In the genomic region with DNA sequence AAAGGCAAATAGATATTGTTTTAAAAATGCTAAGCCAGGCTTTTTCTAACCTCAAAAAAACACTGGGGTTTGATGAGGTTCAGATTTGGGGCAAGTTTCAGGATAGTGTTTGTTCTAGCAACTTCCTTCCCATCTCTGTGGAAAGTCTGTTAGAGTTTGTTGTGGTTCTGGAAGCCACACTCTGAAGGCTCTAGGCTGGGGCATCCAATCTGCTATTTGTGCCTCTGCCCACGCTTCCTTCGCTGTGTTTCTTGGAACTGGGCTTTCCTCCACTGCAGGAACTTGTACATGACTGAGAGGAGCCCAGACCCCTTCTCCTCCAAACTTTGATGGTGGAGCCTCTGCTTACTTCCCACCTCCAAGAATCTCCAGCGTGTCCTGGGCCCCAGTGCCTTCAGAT, we compare ENCODE assay signal across 16 cellular contexts.
DNase-seq lines count a peak whose midpoint lies in the region; ATAC-seq, FAIRE-seq and TF ChIP-seq lines count a peak whose summit lies in the region.
"Had no signal": no experiment of that assay in that cellular context is flagged by ENCODE, and none has a peak within 500 bp of the region (broad histone marks: within the 10 kb centered on the region; RNA-seq: fewer than 3 reads in every experiment).

No MANE protein-coding gene starts in this region.

- no peak overlapping the region for H3K9ac ChIP-seq in neural progenitor cell

- H3K4me2 ChIP-seq in neural progenitor cell, result no peak overlapping the region
- H3K4me2 ChIP-seq: A549 had no signal

- peaks cover 25% of the 10 kb centered on the region for H3K4me1 ChIP-seq in neural progenitor cell
- H3K4me1 ChIP-seq: A549, BE2C, Caco-2 had no signal

- no peak overlapping the region for H3K27ac ChIP-seq in neural progenitor cell
- H3K27ac ChIP-seq: A549, HL-60 had no signal

- peak overlapping the region; percentile 32 for H2AFZ ChIP-seq in neural progenitor cell (replicated peaks)

- no peaks in the 10 kb centered on the region for H4K20me1 ChIP-seq in neural progenitor cell (ENCODE audit: low read depth)

- no peaks in the 10 kb centered on the region for H3K36me3 Mint-ChIP-seq in activated naive CD8-positive, alpha-beta T cell treated with anti-CD3 and anti-CD28 coated beads, Interleukin-2, amount 10 ng/mL, durations not matched to agents 7 days and 5 days
- H3K36me3 Mint-ChIP-seq in activated naive CD8-positive, alpha-beta T cell treated with anti-CD3 and anti-CD28 coated beads for 36 hours, result no peaks in the 10 kb centered on the region
- H3K36me3 Mint-ChIP-seq in T-helper 2 cell treated with Interferon-gamma antibody and Interleukin-4, amounts not matched to agents 5 μg/mL and 100 μg/mL, for 36 hours (ENCODE audit: low read depth), result no peaks in the 10 kb centered on the region
- no peaks in the 10 kb centered on the region for H3K36me3 Mint-ChIP-seq in neural progenitor cell

- POLR2A ChIA-PET in activated naive CD8-positive, alpha-beta T cell treated with anti-CD3 and anti-CD28 coated beads, Interleukin-2, amount 10 ng/mL, durations not matched to agents 7 days and 5 days (lab: Charles Lee), result no interaction called here

- no peak for DNase-seq in activated naive CD8-positive, alpha-beta T cell treated with anti-CD3 and anti-CD28 coated beads, Interleukin-2, amount 10 ng/mL, durations not matched to agents 7 days and 5 days
- DNase-seq in activated naive CD8-positive, alpha-beta T cell treated with anti-CD3 and anti-CD28 coated beads for 36 hours, result no peak
- no peak for DNase-seq in GM19239 (ENCODE audit: insufficient read length, low spot score)
- DNase-seq in T-helper 2 cell treated with Interferon-gamma antibody and Interleukin-4, amounts not matched to agents 5 μg/mL and 100 μg/mL, for 36 hours (ENCODE audit: low spot score), result no peak
- no peak for DNase-seq in neural progenitor cell (ENCODE audit: low spot score)
- no peak for DNase-seq in NCI-H1436 (lab: John Stamatoyannopoulos, UW)
- DNase-seq: BE2C; Caco-2; CD8-positive, alpha-beta memory T cell; DND-41; GF-D8 had no signal

- peak; percentile 40 for FAIRE-seq in GM19239 (lab: Jason Lieb, UNC)
- FAIRE-seq: A549, H1 had no signal

- H3K9me3 ChIP-seq in neural progenitor cell (ENCODE audit: low read depth), result no peaks in the 10 kb centered on the region
- H3K9me3 ChIP-seq: A549, BE2C, Caco-2, HAP-1 had no signal

- H3K4me1 Mint-ChIP-seq in activated naive CD8-positive, alpha-beta T cell treated with anti-CD3 and anti-CD28 coated beads, Interleukin-2, amount 10 ng/mL, durations not matched to agents 7 days and 5 days, result peaks cover 17% of the 10 kb centered on the region
- H3K4me1 Mint-ChIP-seq in activated naive CD8-positive, alpha-beta T cell treated with anti-CD3 and anti-CD28 coated beads for 36 hours, result peaks cover 6% of the 10 kb centered on the region
- peaks cover 21% of the 10 kb centered on the region for H3K4me1 Mint-ChIP-seq in T-helper 2 cell treated with Interferon-gamma antibody and Interleukin-4, amounts not matched to agents 5 μg/mL and 100 μg/mL, for 36 hours (ENCODE audit: low read depth)
- peaks cover 30% of the 10 kb centered on the region for H3K4me1 Mint-ChIP-seq in neural progenitor cell
- H3K4me1 Mint-ChIP-seq: CD8-positive, alpha-beta memory T cell had no signal

- TF ChIP-seq CTCF in neural progenitor cell (IDR thresholded peaks at IDR 0.05), result no peak

- H3K27me3 ChIP-seq in neural progenitor cell, result no peaks in the 10 kb centered on the region
- H3K27me3 ChIP-seq: BE2C had no signal

- H3K27me3 Mint-ChIP-seq in activated naive CD8-positive, alpha-beta T cell treated with anti-CD3 and anti-CD28 coated beads, Interleukin-2, amount 10 ng/mL, durations not matched to agents 7 days and 5 days, result peaks cover 6% of the 10 kb centered on the region
- peaks cover 14% of the 10 kb centered on the region for H3K27me3 Mint-ChIP-seq in activated naive CD8-positive, alpha-beta T cell treated with anti-CD3 and anti-CD28 coated beads for 36 hours
- peaks cover 19% of the 10 kb centered on the region for H3K27me3 Mint-ChIP-seq in T-helper 2 cell treated with Interferon-gamma antibody and Interleukin-4, amounts not matched to agents 5 μg/mL and 100 μg/mL, for 36 hours (ENCODE audit: low read depth)
- no peaks in the 10 kb centered on the region for H3K27me3 Mint-ChIP-seq in neural progenitor cell (ENCODE audit: insufficient read depth, low read depth)

- no peak overlapping the region for H3K27ac Mint-ChIP-seq in activated naive CD8-positive, alpha-beta T cell treated with anti-CD3 and anti-CD28 coated beads, Interleukin-2, amount 10 ng/mL, durations not matched to agents 7 days and 5 days
- no peak overlapping the region for H3K27ac Mint-ChIP-seq in activated naive CD8-positive, alpha-beta T cell treated with anti-CD3 and anti-CD28 coated beads for 36 hours
- H3K27ac Mint-ChIP-seq in T-helper 2 cell treated with Interferon-gamma antibody and Interleukin-4, amounts not matched to agents 5 μg/mL and 100 μg/mL, for 36 hours, result no peak overlapping the region
- no peak overlapping the region for H3K27ac Mint-ChIP-seq in neural progenitor cell
- H3K27ac Mint-ChIP-seq: CD8-positive, alpha-beta memory T cell had no signal

- ATAC-seq in activated naive CD8-positive, alpha-beta T cell treated with anti-CD3 and anti-CD28 coated beads, Interleukin-2, amount 10 ng/mL, durations not matched to agents 7 days and 5 days (ENCODE audit: low read depth), result peak; percentile 52
- ATAC-seq in HG02970 (IDR thresholded peaks at IDR 0.05; ENCODE audit: low FRiP score, unreplicated experiment), result no peak
- ATAC-seq: A549 had no signal

- H3K9me3 Mint-ChIP-seq in activated naive CD8-positive, alpha-beta T cell treated with anti-CD3 and anti-CD28 coated beads, Interleukin-2, amount 10 ng/mL, durations not matched to agents 7 days and 5 days, result no peaks in the 10 kb centered on the region
- H3K9me3 Mint-ChIP-seq in activated naive CD8-positive, alpha-beta T cell treated with anti-CD3 and anti-CD28 coated beads for 36 hours, result no peaks in the 10 kb centered on the region
- no peaks in the 10 kb centered on the region for H3K9me3 Mint-ChIP-seq in T-helper 2 cell treated with Interferon-gamma antibody and Interleukin-4, amounts not matched to agents 5 μg/mL and 100 μg/mL, for 36 hours
- H3K9me3 Mint-ChIP-seq in neural progenitor cell, result no peaks in the 10 kb centered on the region

- no peak overlapping the region for H3K4me3 ChIP-seq in neural progenitor cell
- H3K4me3 ChIP-seq: A549, HAP-1 had no signal

- H3F3A ChIP-seq in neural progenitor cell (ENCODE audit: low read depth), result peaks cover 10% of the 10 kb centered on the region

- H3K79me2 ChIP-seq in neural progenitor cell (ENCODE audit: low read depth), result no peaks in the 10 kb centered on the region

- no peaks in the 10 kb centered on the region for H3K36me3 ChIP-seq in neural progenitor cell
- H3K36me3 ChIP-seq: BE2C, HAP-1 had no signal

- peak overlapping the region; percentile 26 for H3K4me3 Mint-ChIP-seq in activated naive CD8-positive, alpha-beta T cell treated with anti-CD3 and anti-CD28 coated beads, Interleukin-2, amount 10 ng/mL, durations not matched to agents 7 days and 5 days
- H3K4me3 Mint-ChIP-seq in activated naive CD8-positive, alpha-beta T cell treated with anti-CD3 and anti-CD28 coated beads for 36 hours, result no peak overlapping the region
- H3K4me3 Mint-ChIP-seq in T-helper 2 cell treated with Interferon-gamma antibody and Interleukin-4, amounts not matched to agents 5 μg/mL and 100 μg/mL, for 36 hours, result peak overlapping the region; percentile 27
- no peak overlapping the region for H3K4me3 Mint-ChIP-seq in neural progenitor cell
- H3K4me3 Mint-ChIP-seq: CD8-positive, alpha-beta memory T cell had no signal

Comparison
In these comparisons a context has a peak if more than half of its experiments do, and no peak if none do; other contexts are left out.
1. H3K4me3 Mint-ChIP-seq: peak in activated naive CD8-positive, alpha-beta T cell treated with anti-CD3 and anti-CD28 coated beads, Interleukin-2, amount 10 ng/mL, durations not matched to agents 7 days and 5 days (single experiment) and T-helper 2 cell treated with Interferon-gamma antibody and Interleukin-4, amounts not matched to agents 5 μg/mL and 100 μg/mL, for 36 hours (single experiment); none in activated naive CD8-positive, alpha-beta T cell treated with anti-CD3 and anti-CD28 coated beads for 36 hours (single experiment) and neural progenitor cell (single experiment).